30 cellular contexts compared by ENCODE assay signal in the genomic region with DNA sequence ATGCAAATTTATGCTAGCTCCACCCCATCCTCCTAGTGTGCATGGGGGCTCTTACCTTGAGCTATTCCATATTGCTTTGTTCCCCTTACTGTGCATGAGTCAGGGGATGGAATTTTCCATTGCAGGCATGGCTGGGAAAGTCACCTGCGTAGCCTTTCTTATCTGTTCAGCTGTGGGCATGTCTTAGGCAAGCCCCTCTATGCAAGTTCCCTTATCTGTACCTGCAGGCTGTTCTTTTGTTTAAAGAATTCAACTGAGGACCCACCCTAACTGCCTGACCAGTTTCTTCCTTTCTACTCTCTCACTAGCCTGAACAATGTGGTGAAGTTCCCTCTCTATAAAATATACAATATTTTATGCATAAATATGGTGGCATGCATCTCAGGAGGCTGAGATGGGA.
"Had no signal": no experiment of that assay in that cellular context is flagged by ENCODE, and none has a peak within 500 bp of the region (broad histone marks: within the 10 kb centered on the region; RNA-seq: fewer than 3 reads in every experiment).

No MANE protein-coding gene starts in this region.

- H3K9me3 ChIP-seq: gastrocnemius medialis had no signal

- H3K4me3 ChIP-seq: adrenal gland, body of pancreas, cardiac muscle cell, colonic mucosa, gastrocnemius medialis, right atrium auricular region, suprapubic skin, tibial nerve had no signal

- H3K79me2 ChIP-seq: parathyroid adenoma had no signal

- H3K27ac Mint-ChIP-seq: activated naive CD8-positive, alpha-beta T cell treated with anti-CD3 and anti-CD28 coated beads for 36 hours; immature natural killer cell; naive thymus-derived CD8-positive, alpha-beta T cell; stimulated activated naive B cell treated with anti-CD40 and anti-IgM and Interleukin-4, amounts not matched to agents 10 μg/mL and 1 μg/mL and 100 μg/mL, for 72 hours had no signal

- H3K36me3 ChIP-seq: adrenal gland, cardiac muscle cell, colonic mucosa, gastrocnemius medialis, right atrium auricular region, suprapubic skin, tibial nerve had no signal

- H3K4me1 ChIP-seq: adrenal gland, body of pancreas, colonic mucosa, gastrocnemius medialis, parathyroid adenoma, right atrium auricular region, suprapubic skin, tibial nerve had no signal

- DNase-seq: activated CD4-positive, alpha-beta T cell treated with anti-CD3 and anti-CD28 coated beads for 4 hours; activated CD4-positive, alpha-beta T cell treated with anti-CD3 and anti-CD28 coated beads, Interleukin-2, amount 50 U/mL, for 4 hours; activated CD8-positive, alpha-beta memory T cell treated with anti-CD3 and anti-CD28 coated beads for 24 hours; activated effector memory CD4-positive, alpha-beta T cell treated with Interleukin-2 at 50 U/mL for 16 hours; activated naive CD4-positive, alpha-beta T cell treated with Interleukin-2 at 50 U/mL for 16 hours; activated naive CD8-positive, alpha-beta T cell treated with anti-CD3 and anti-CD28 coated beads for 36 hours; adrenal gland; aorta; body of pancreas; cerebellar nuclear complex; colonic mucosa; effector memory CD4-positive, alpha-beta T cell; gastrocnemius medialis; glutamatergic neuron; immature natural killer cell; kidney; left colon; naive thymus-derived CD8-positive, alpha-beta T cell; nucleus accumbens; stimulated activated CD4-positive, alpha-beta T cell treated with anti-CD3 and anti-CD28 coated beads, Interleukin-15, amount 100 ng/mL, for 24 hours; stimulated activated CD4-positive, alpha-beta T cell treated with anti-CD3 and anti-CD28 coated beads, Interleukin-2, amount 100 ng/mL, for 24 hours; stimulated activated naive B cell treated with anti-CD40 and anti-IgM and Interleukin-4, amounts not matched to agents 10 μg/mL and 1 μg/mL and 100 μg/mL, for 72 hours; T-helper 2 cell had no signal

- ATAC-seq: body of pancreas; gastrocnemius medialis; left colon; naive thymus-derived CD8-positive, alpha-beta T cell; stimulated activated naive B cell treated with anti-CD40 and anti-IgM and Interleukin-4, amounts not matched to agents 10 μg/mL and 1 μg/mL and 100 μg/mL, for 72 hours had no signal

- H2AFZ ChIP-seq: parathyroid adenoma had no signal

- FAIRE-seq: kidney had no signal

- H3K27ac ChIP-seq: adrenal gland, body of pancreas, cardiac muscle cell, colonic mucosa, gastrocnemius medialis, parathyroid adenoma, right atrium auricular region, suprapubic skin, tibial nerve, VCaP had no signal

- H3K4me3 Mint-ChIP-seq: activated naive CD8-positive, alpha-beta T cell treated with anti-CD3 and anti-CD28 coated beads for 36 hours; immature natural killer cell; naive thymus-derived CD8-positive, alpha-beta T cell; neural crest cell; stimulated activated naive B cell treated with anti-CD40 and anti-IgM and Interleukin-4, amounts not matched to agents 10 μg/mL and 1 μg/mL and 100 μg/mL, for 72 hours had no signal

- H3K4me1 Mint-ChIP-seq: activated naive CD8-positive, alpha-beta T cell treated with anti-CD3 and anti-CD28 coated beads for 36 hours; immature natural killer cell; neural crest cell; stimulated activated naive B cell treated with anti-CD40 and anti-IgM and Interleukin-4, amounts not matched to agents 10 μg/mL and 1 μg/mL and 100 μg/mL, for 72 hours had no signal

- H3K27me3 ChIP-seq: adrenal gland, body of pancreas, cardiac muscle cell, colonic mucosa, gastrocnemius medialis, right atrium auricular region, suprapubic skin, tibial nerve had no signal

- H3K9ac ChIP-seq: parathyroid adenoma had no signal
